25 cellular contexts compared by ENCODE assay signal in genomic region chr11:128419012-128419767, GRCh38.
DNase-seq lines count a peak whose midpoint lies in the region; ATAC-seq, FAIRE-seq and TF ChIP-seq lines count a peak whose summit lies in the region.
"Had no signal": no experiment of that assay in that cellular context is flagged by ENCODE, and none has a peak within 500 bp of the region (broad histone marks: within the 10 kb centered on the region; RNA-seq: fewer than 3 reads in every experiment).

No MANE protein-coding gene starts in this region.

- H3K27me3 ChIP-seq in GM23338 (ENCODE audit: insufficient read depth) (no peaks in the 10 kb centered on the region), small intestine (ENCODE audit: control insufficient read depth in 2 of 2, insufficient read depth in 2 of 2, low read length in 2 of 2) (no peaks in the 10 kb centered on the region)
- H3K27me3 ChIP-seq: heart right ventricle, Peyer's patch, upper lobe of right lung had no signal

- no peaks in the 10 kb centered on the region for H3K9me2 ChIP-seq in GM23338 (ENCODE audit: insufficient read depth)

- intact Hi-C loops in left colon (cut with DNase I, micrococcal nuclease): no loop called here
- intact Hi-C loops in posterior vena cava (cut with DNase I): no loop called here

- no peak for TF ChIP-seq CTCF in GM23338 (conservative IDR thresholded peaks at IDR 0.05; ENCODE audit: low read depth in 2 of 2)

- no peaks in the 10 kb centered on the region for H3K9me3 ChIP-seq in small intestine (ENCODE audit: control insufficient read depth, low read depth)
- H3K9me3 ChIP-seq: heart right ventricle, Peyer's patch, upper lobe of right lung had no signal

- no peaks in the 10 kb centered on the region for H3K36me3 ChIP-seq in GM23338 (ENCODE audit: insufficient read depth)
- H3K36me3 ChIP-seq in small intestine (ENCODE audit: control insufficient read depth in 2 of 2, insufficient read depth in 2 of 2, low read length in 2 of 2): no peaks in the 10 kb centered on the region
- H3K36me3 ChIP-seq: heart right ventricle, Peyer's patch, upper lobe of right lung had no signal

- H3K36me3 Mint-ChIP-seq in GM23338 (ENCODE audit: low read depth): no peaks in the 10 kb centered on the region
- H3K36me3 Mint-ChIP-seq: memory B cell had no signal

- H3F3A ChIP-seq in GM23338 (replicated peaks; ENCODE audit: low read depth): no peaks in the 10 kb centered on the region

- no peak for FAIRE-seq in small intestine (lab: Jason Lieb, UNC)
- FAIRE-seq: astrocyte, G401.6 had no signal

- 87 to 91% (median 91%) methylated on average over 7 of the region's 7 CpGs for WGBS in small intestine, 3 donors

- H3K4me1 Mint-ChIP-seq in GM23338: peaks cover 3% of the 10 kb centered on the region

- H3K4me1 ChIP-seq in GM23338 (ENCODE audit: insufficient read depth) (0 out of 2 replicates have a peak, but pooled peaks cover under 1% of the 10 kb centered on the region), small intestine (ENCODE audit: control insufficient read depth in 2 of 2, insufficient read depth in 1 of 2, low read depth in 1 of 2, low read length in 1 of 2) (peaks cover 0 to under 1% of the 10 kb centered on the region in 2 donors)

- no peak overlapping the region for H3K4me3 Mint-ChIP-seq in GM23338
- H3K4me3 Mint-ChIP-seq: activated T-helper 17 cell treated with anti-CD3 and anti-CD28 coated beads, Interleukin-2, amount 50 U/mL, for 72 hours; H9; memory B cell had no signal

- no peak overlapping the region for H3K4me3 ChIP-seq in GM23338
- H3K4me3 ChIP-seq in small intestine (ENCODE audit: low read depth in 1 of 2, low read length in 2 of 2): no peak overlapping the region
- H3K4me3 ChIP-seq: heart right ventricle, Peyer's patch, skin epidermis, upper lobe of right lung had no signal

- no peaks in the 10 kb centered on the region for H3K9me3 Mint-ChIP-seq in GM23338
- H3K9me3 Mint-ChIP-seq: activated T-helper 17 cell treated with anti-CD3 and anti-CD28 coated beads, Interleukin-2, amount 50 U/mL, for 72 hours; H9; memory B cell had no signal

- H3K79me2 ChIP-seq in GM23338 (replicated peaks; ENCODE audit: insufficient read depth): no peaks in the 10 kb centered on the region

- DNase-seq in EL (peak; percentile 41), GM23338 (ENCODE audit: low spot score) (no peak), left colon (no peak), small intestine (peak; percentile 28), posterior vena cava (ENCODE audit: low spot score) (no peak), DMS53 treated with DMSO at 0.1 percent for 48 hours (lab: John Stamatoyannopoulos, UW; ENCODE audit: unreplicated experiment) (no peak)
- DNase-seq in activated CD8-positive, alpha-beta memory T cell treated with anti-CD3 and anti-CD28 coated beads, Interleukin-2, amount 50 U/mL, for 4 hours: no peak
- DNase-seq: activated CD4-positive, alpha-beta T cell treated with anti-CD3 and anti-CD28 coated beads, Interleukin-2, amount 50 U/mL, for 4 hours; cortex of kidney; foreskin fibroblast; H9; heart right ventricle; NCI-H1105; NCI-H187 treated with DMSO at 0.1 percent for 48 hours; NCI-H69; Peyer's patch; stimulated activated CD4-positive, alpha-beta T cell treated with anti-CD3 and anti-CD28 coated beads, Interleukin-1b, Interleukin-23, amount 100 ng/mL, for 48 hours; upper lobe of right lung had no signal

- H2AFZ ChIP-seq in GM23338: 0 out of 2 replicates have a peak overlapping the region, but pooled peaks have one; percentile 16

- no peaks in the 10 kb centered on the region for H3K27me3 Mint-ChIP-seq in GM23338 (ENCODE audit: insufficient read depth, low read depth, poor library complexity)
- H3K27me3 Mint-ChIP-seq: activated T-helper 17 cell treated with anti-CD3 and anti-CD28 coated beads, Interleukin-2, amount 50 U/mL, for 72 hours; memory B cell had no signal

- no peak overlapping the region for H3K4me2 ChIP-seq in GM23338

- no peak overlapping the region for H3K27ac Mint-ChIP-seq in GM23338
- H3K27ac Mint-ChIP-seq: activated T-helper 17 cell treated with anti-CD3 and anti-CD28 coated beads, Interleukin-2, amount 50 U/mL, for 72 hours; H9; memory B cell had no signal

- H3K27ac ChIP-seq in GM23338 (ENCODE audit: low read depth): no peak overlapping the region
- H3K27ac ChIP-seq in small intestine (ENCODE audit: low read depth in 1 of 2, low read length in 1 of 2): no peak overlapping the region
- H3K27ac ChIP-seq: C4-2B, heart right ventricle, Peyer's patch, skin epidermis, upper lobe of right lung had no signal

- ATAC-seq in GM23338 (no peak), left colon (peak; percentile 90)
- ATAC-seq: activated T-helper 17 cell treated with anti-CD3 and anti-CD28 coated beads, Interleukin-2, amount 50 U/mL, for 72 hours; esophagus mucosa; heart right ventricle; upper lobe of right lung had no signal

- H4K20me1 ChIP-seq in GM23338 (replicated peaks; ENCODE audit: insufficient read depth): no peaks in the 10 kb centered on the region

TF ChIP-seq in GM23338, 12 proteins besides CTCF, POLR2A, EP300 and RAD21 (continues in another document):
- TF ChIP-seq ZNF114 (CRISPR knock-in tag; IDR thresholded peaks at IDR 0.05) (no peak), NANOG (IDR thresholded peaks at IDR 0.05; ENCODE audit: borderline replicate concordance) (no peak), JUNB (IDR thresholded peaks at IDR 0.05; ENCODE audit: unreplicated experiment) (no peak), STAT1 (IDR thresholded peaks at IDR 0.05; ENCODE audit: unreplicated experiment) (no peak), EZH2 (IDR thresholded peaks at IDR 0.05; ENCODE audit: low read depth, unreplicated experiment) (no peak), ZNF331 (CRISPR knock-in tag; IDR thresholded peaks at IDR 0.05; ENCODE audit: low read depth) (no peak)
- TF ChIP-seq, protein P1, sequence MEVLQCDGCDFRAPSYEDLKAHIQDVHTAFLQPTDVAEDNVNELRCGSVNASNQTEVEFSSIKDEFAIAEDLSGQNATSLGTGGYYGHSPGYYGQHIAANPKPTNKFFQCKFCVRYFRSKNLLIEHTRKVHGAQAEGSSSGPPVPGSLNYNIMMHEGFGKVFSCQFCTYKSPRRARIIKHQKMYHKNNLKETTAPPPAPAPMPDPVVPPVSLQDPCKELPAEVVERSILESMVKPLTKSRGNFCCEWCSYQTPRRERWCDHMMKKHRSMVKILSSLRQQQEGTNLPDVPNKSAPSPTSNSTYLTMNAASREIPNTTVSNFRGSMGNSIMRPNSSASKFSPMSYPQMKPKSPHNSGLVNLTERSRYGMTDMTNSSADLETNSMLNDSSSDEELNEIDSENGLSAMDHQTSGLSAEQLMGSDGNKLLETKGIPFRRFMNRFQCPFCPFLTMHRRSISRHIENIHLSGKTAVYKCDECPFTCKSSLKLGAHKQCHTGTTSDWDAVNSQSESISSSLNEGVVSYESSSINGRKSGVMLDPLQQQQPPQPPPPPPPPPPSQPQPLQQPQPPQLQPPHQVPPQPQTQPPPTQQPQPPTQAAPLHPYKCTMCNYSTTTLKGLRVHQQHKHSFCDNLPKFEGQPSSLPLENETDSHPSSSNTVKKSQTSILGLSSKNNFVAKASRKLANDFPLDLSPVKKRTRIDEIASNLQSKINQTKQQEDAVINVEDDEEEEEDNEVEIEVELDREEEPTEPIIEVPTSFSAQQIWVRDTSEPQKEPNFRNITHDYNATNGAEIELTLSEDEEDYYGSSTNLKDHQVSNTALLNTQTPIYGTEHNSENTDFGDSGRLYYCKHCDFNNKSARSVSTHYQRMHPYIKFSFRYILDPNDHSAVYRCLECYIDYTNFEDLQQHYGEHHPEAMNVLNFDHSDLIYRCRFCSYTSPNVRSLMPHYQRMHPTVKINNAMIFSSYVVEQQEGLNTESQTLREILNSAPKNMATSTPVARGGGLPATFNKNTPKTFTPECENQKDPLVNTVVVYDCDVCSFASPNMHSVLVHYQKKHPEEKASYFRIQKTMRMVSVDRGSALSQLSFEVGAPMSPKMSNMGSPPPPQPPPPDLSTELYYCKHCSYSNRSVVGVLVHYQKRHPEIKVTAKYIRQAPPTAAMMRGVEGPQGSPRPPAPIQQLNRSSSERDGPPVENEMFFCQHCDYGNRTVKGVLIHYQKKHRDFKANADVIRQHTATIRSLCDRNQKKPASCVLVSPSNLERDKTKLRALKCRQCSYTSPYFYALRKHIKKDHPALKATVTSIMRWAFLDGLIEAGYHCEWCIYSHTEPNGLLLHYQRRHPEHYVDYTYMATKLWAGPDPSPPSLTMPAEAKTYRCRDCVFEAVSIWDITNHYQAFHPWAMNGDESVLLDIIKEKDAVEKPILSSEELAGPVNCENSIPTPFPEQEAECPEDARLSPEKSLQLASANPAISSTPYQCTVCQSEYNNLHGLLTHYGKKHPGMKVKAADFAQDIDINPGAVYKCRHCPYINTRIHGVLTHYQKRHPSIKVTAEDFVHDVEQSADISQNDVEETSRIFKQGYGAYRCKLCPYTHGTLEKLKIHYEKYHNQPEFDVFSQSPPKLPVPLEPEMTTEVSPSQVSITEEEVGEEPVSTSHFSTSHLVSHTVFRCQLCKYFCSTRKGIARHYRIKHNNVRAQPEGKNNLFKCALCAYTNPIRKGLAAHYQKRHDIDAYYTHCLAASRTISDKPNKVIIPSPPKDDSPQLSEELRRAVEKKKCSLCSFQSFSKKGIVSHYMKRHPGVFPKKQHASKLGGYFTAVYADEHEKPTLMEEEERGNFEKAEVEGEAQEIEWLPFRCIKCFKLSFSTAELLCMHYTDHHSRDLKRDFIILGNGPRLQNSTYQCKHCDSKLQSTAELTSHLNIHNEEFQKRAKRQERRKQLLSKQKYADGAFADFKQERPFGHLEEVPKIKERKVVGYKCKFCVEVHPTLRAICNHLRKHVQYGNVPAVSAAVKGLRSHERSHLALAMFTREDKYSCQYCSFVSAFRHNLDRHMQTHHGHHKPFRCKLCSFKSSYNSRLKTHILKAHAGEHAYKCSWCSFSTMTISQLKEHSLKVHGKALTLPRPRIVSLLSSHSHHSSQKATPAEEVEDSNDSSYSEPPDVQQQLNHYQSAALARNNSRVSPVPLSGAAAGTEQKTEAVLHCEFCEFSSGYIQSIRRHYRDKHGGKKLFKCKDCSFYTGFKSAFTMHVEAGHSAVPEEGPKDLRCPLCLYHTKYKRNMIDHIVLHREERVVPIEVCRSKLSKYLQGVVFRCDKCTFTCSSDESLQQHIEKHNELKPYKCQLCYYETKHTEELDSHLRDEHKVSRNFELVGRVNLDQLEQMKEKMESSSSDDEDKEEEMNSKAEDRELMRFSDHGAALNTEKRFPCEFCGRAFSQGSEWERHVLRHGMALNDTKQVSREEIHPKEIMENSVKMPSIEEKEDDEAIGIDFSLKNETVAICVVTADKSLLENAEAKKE (CRISPR knock-in tag; IDR thresholded peaks at IDR 0.05): no peak
- TF ChIP-seq, protein P2, sequence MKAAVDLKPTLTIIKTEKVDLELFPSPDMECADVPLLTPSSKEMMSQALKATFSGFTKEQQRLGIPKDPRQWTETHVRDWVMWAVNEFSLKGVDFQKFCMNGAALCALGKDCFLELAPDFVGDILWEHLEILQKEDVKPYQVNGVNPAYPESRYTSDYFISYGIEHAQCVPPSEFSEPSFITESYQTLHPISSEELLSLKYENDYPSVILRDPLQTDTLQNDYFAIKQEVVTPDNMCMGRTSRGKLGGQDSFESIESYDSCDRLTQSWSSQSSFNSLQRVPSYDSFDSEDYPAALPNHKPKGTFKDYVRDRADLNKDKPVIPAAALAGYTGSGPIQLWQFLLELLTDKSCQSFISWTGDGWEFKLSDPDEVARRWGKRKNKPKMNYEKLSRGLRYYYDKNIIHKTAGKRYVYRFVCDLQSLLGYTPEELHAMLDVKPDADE (IDR thresholded peaks at IDR 0.05): no peak

Comparison
In these comparisons a context has a peak if more than half of its experiments do, and no peak if none do; other contexts are left out.
1. DNase-seq: peak in EL (single experiment) and small intestine (single experiment); none in GM23338 (single experiment), left colon (0 of 2), posterior vena cava (single experiment), activated CD8-positive, alpha-beta memory T cell treated with anti-CD3 and anti-CD28 coated beads, Interleukin-2, amount 50 U/mL, for 4 hours (single experiment) and DMS53 treated with DMSO at 0.1 percent for 48 hours (single experiment).